ENCODE assay signal across 1 cellular context in genomic region chr7:34135924-34136323, GRCh38.
TF ChIP-seq lines count a peak whose summit lies in the region.

No MANE protein-coding gene starts in this region.

TF ChIP-seq in A549, 52 proteins besides CTCF, POLR2A, EP300 and RAD21 (continued from another document):
- TF ChIP-seq REST (IDR thresholded peaks at IDR 0.05), result no peak
- TF ChIP-seq, protein P1, sequence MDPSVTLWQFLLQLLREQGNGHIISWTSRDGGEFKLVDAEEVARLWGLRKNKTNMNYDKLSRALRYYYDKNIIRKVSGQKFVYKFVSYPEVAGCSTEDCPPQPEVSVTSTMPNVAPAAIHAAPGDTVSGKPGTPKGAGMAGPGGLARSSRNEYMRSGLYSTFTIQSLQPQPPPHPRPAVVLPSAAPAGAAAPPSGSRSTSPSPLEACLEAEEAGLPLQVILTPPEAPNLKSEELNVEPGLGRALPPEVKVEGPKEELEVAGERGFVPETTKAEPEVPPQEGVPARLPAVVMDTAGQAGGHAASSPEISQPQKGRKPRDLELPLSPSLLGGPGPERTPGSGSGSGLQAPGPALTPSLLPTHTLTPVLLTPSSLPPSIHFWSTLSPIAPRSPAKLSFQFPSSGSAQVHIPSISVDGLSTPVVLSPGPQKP (IDR thresholded peaks at IDR 0.05; ENCODE audit: low read depth, low read length), result no peak
- TF ChIP-seq MYC (IDR thresholded peaks at IDR 0.05; ENCODE audit: borderline replicate concordance, low read length), result no peak
- TF ChIP-seq EHF (CRISPR knock-in tag; IDR thresholded peaks at IDR 0.05), result no peak
- TF ChIP-seq, protein P2, sequence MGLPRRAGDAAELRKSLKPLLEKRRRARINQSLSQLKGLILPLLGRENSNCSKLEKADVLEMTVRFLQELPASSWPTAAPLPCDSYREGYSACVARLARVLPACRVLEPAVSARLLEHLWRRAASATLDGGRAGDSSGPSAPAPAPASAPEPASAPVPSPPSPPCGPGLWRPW (IDR thresholded peaks at IDR 0.05), result no peak
- TF ChIP-seq HOXB13 (CRISPR knock-in tag; IDR thresholded peaks at IDR 0.05; ENCODE audit: low read depth), result no peak
- no peak for TF ChIP-seq E2F6 (IDR thresholded peaks at IDR 0.05; ENCODE audit: borderline replicate concordance, low read depth)
- TF ChIP-seq CHD2 (IDR thresholded peaks at IDR 0.05; ENCODE audit: low read length, partially characterized antibody), result no peak
- TF ChIP-seq CEBPB (IDR thresholded peaks at IDR 0.05), result no peak
- no peak for TF ChIP-seq JUN (IDR thresholded peaks at IDR 0.05)
- no peak for TF ChIP-seq GATA3 (IDR thresholded peaks at IDR 0.05; ENCODE audit: borderline replicate concordance)
- no peak for TF ChIP-seq ESRRA (IDR thresholded peaks at IDR 0.05; ENCODE audit: borderline replicate concordance, low read length)
- no peak for TF ChIP-seq CBX2 (IDR thresholded peaks at IDR 0.05; ENCODE audit: borderline replicate concordance, low read depth)
- TF ChIP-seq ZC3H11A (IDR thresholded peaks at IDR 0.05), result no peak
- TF ChIP-seq CBX8 (IDR thresholded peaks at IDR 0.05), result no peak
